ENCODE assay signal across 1 cellular context in the genomic region with DNA sequence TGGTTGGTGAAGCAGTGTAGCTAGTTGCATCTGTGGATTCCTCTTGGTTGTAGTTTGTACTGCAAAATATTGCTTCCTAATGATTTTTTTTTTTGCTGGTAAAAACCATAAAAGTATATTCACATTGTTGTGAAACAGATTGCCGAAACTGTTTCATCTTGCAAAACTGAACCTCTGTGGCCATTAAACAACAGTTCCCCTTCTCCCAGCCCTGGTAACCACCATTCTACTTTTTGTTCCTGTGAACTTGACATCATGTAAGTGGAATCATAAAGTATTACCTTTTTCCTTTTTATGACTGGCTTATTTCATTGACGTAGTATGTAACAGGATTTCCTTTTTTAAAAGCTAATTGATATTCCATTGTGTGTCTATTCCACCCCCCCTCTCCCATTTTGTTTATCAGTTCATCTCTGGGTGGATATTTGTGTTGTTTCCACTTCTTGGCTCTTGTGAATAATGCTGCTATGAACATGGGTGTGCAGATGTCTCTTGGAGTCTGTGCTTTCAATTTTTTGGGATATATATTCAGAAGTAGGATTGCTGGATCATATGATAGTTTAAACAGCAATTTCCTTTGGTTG.
TF ChIP-seq lines count a peak whose summit lies in the region.

No MANE protein-coding gene starts in this region.

TF ChIP-seq in IMR-90, 13 proteins besides CTCF, POLR2A, EP300 and RAD21:
- no peak for TF ChIP-seq FOS (IDR thresholded peaks at IDR 0.05; ENCODE audit: low read depth, low read length)
- TF ChIP-seq BHLHE40 (IDR thresholded peaks at IDR 0.05; ENCODE audit: low read depth, low read length): no peak
- TF ChIP-seq NFE2L2 (IDR thresholded peaks at IDR 0.05; ENCODE audit: low read depth, low read length): no peak
- no peak for TF ChIP-seq RCOR1 (IDR thresholded peaks at IDR 0.05; ENCODE audit: insufficient replicate concordance, low read length)
- TF ChIP-seq SMC3 (IDR thresholded peaks at IDR 0.05; ENCODE audit: low read depth, low read length): no peak
- TF ChIP-seq, protein P1, sequence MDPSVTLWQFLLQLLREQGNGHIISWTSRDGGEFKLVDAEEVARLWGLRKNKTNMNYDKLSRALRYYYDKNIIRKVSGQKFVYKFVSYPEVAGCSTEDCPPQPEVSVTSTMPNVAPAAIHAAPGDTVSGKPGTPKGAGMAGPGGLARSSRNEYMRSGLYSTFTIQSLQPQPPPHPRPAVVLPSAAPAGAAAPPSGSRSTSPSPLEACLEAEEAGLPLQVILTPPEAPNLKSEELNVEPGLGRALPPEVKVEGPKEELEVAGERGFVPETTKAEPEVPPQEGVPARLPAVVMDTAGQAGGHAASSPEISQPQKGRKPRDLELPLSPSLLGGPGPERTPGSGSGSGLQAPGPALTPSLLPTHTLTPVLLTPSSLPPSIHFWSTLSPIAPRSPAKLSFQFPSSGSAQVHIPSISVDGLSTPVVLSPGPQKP (IDR thresholded peaks at IDR 0.05; ENCODE audit: borderline replicate concordance, low read depth, low read length): no peak
- no peak for TF ChIP-seq CHD1 (IDR thresholded peaks at IDR 0.05; ENCODE audit: low read depth, low read length)
- no peak for TF ChIP-seq MXI1 (IDR thresholded peaks at IDR 0.05; ENCODE audit: borderline replicate concordance, low read depth, low read length)
- no peak for TF ChIP-seq CEBPB (IDR thresholded peaks at IDR 0.05; ENCODE audit: low read depth, low read length)
- no peak for TF ChIP-seq MAFK (IDR thresholded peaks at IDR 0.05; ENCODE audit: low read depth, low read length)
- TF ChIP-seq, protein P2, sequence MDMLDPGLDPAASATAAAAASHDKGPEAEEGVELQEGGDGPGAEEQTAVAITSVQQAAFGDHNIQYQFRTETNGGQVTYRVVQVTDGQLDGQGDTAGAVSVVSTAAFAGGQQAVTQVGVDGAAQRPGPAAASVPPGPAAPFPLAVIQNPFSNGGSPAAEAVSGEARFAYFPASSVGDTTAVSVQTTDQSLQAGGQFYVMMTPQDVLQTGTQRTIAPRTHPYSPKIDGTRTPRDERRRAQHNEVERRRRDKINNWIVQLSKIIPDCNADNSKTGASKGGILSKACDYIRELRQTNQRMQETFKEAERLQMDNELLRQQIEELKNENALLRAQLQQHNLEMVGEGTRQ (IDR thresholded peaks at IDR 0.05; ENCODE audit: low read depth, low read length): no peak
